In the genomic region with DNA sequence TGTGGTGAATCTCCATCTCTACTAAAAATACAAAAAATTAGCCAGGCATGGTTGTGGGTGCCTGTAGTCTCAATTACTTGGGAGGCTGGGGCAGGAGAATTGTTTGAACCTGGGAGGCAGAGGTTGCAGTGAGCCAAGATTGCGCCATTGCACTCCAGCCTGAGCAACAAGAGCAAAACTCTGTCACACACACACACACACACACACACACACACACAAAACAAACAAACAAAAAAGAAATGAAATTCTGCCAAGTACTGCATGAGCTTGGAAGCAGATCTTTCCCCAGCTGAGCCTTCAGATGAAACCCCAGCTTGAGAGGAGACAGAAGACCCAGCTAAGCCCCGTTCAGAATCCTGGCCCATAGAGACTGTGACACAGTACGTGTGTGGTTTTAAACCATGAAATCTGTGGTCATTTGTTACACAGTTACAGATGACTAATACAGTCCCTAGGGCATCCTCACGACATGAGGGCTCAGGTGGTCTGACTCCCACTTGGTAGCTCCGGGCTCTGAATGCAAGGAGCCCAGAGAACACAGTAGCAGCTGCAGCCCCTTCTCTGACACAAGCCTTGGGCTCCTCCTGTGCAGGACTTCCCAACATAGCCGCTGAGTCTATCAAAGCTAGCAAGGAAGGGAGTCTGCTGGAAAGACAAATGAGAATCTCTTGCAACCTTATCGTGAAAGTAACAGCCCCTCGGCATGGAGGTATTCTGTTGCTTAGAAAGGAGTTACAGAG, we compare ENCODE assay signal across 2 cellular contexts.
TF ChIP-seq lines count a peak whose summit lies in the region.

No MANE protein-coding gene starts in this region.

TF ChIP-seq in A549, 52 proteins besides CTCF, POLR2A, EP300 and RAD21 (continued from another document):
- TF ChIP-seq, protein P1, sequence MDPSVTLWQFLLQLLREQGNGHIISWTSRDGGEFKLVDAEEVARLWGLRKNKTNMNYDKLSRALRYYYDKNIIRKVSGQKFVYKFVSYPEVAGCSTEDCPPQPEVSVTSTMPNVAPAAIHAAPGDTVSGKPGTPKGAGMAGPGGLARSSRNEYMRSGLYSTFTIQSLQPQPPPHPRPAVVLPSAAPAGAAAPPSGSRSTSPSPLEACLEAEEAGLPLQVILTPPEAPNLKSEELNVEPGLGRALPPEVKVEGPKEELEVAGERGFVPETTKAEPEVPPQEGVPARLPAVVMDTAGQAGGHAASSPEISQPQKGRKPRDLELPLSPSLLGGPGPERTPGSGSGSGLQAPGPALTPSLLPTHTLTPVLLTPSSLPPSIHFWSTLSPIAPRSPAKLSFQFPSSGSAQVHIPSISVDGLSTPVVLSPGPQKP (IDR thresholded peaks at IDR 0.05; ENCODE audit: low read depth, low read length), result no peak
- TF ChIP-seq RARB (CRISPR knock-in tag; IDR thresholded peaks at IDR 0.05) (no peak), MAX (IDR thresholded peaks at IDR 0.05) (no peak), NR3C1 (IDR thresholded peaks at IDR 0.05) (no peak), HOXB5 (CRISPR knock-in tag; IDR thresholded peaks at IDR 0.05) (no peak)
- TF ChIP-seq, protein P2, sequence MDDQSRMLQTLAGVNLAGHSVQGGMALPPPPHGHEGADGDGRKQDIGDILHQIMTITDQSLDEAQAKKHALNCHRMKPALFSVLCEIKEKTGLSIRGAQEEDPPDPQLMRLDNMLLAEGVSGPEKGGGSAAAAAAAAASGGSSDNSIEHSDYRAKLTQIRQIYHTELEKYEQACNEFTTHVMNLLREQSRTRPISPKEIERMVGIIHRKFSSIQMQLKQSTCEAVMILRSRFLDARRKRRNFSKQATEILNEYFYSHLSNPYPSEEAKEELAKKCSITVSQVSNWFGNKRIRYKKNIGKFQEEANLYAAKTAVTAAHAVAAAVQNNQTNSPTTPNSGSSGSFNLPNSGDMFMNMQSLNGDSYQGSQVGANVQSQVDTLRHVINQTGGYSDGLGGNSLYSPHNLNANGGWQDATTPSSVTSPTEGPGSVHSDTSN (IDR thresholded peaks at IDR 0.05), result no peak

TF ChIP-seq in GM23338, 12 proteins besides CTCF, POLR2A, EP300 and RAD21 (continued from another document):
- TF ChIP-seq ZNF462 (CRISPR knock-in tag; IDR thresholded peaks at IDR 0.05) (no peak), JUNB (IDR thresholded peaks at IDR 0.05; ENCODE audit: unreplicated experiment) (no peak), NANOG (IDR thresholded peaks at IDR 0.05; ENCODE audit: borderline replicate concordance) (no peak)
